ENCODE assay signal across 8 cellular contexts in the genomic region with DNA sequence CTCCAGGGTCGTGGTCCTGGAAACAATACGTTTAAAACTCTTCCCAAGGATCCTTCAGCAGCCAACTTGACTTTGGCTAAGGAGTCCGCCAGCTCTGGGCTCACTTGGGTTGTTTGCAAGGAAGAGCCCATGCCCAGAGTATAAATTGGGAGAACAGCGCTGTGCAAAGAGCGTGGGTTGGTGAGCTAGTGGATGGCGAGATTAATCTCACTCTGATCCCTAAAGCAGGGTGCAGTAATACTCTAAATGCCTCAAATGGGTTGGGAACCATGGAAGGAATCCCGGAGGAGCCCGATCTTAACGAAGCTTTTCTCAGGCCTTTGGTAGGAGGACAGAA. TPM values are rescaled to one million over a fixed set of nuclear protein-coding genes. Genes with fewer than 3 reads are reported as not detected.
DNase-seq lines count a peak whose midpoint lies in the region; ATAC-seq and TF ChIP-seq lines count a peak whose summit lies in the region.

No MANE protein-coding gene starts in this region.

- no peaks in the 10 kb centered on the region for H3K36me3 ChIP-seq in Caco-2 (ENCODE audit: control insufficient read depth, insufficient read depth, low read length)
- no peaks in the 10 kb centered on the region for H3K36me3 ChIP-seq in RWPE2 (ENCODE audit: low read depth)
- no peaks in the 10 kb centered on the region for H3K36me3 ChIP-seq in esophagus muscularis mucosa
- no peaks in the 10 kb centered on the region for H3K36me3 ChIP-seq in osteoblast (ENCODE audit: insufficient read depth, low read length)

- H4K20me1 ChIP-seq in osteoblast (ENCODE audit: insufficient read depth, low read length) = no peaks in the 10 kb centered on the region

- intact Hi-C loops in Caco-2 (cut with micrococcal nuclease; ENCODE audit: unreplicated experiment) (no loop called here), esophagus muscularis mucosa (cut with DNase I) (no loop called here)

- ATAC-seq in RWPE2 (ENCODE audit: low read depth) = no peak

- WGBS in esophagus muscularis mucosa = 69% methylated on average over 9 of the region's 9 CpGs

- DNase-seq in Caco-2 = no peak
- DNase-seq in RWPE2 (ENCODE audit: low spot score) = no peak
- DNase-seq in esophagus muscularis mucosa (ENCODE audit: extremely low spot score) = no peak
- no peak for DNase-seq in osteoblast (ENCODE audit: insufficient read length, low spot score, missing footprints)
- DNase-seq in stimulated activated CD4-positive, alpha-beta T cell treated with anti-CD3 and anti-CD28 coated beads, Interleukin-12 subunit alpha, Interleukin-12 subunit beta, amount 100 ng/mL, for 4 hours = no peak
- DNase-seq in NCI-H748 (lab: John Stamatoyannopoulos, UW; ENCODE audit: unreplicated experiment) = no peak
- no peak for DNase-seq in activated effector memory CD4-positive, alpha-beta T cell treated with Interleukin-2 at 50 U/mL for 16 hours
- DNase-seq in mucosa of gallbladder (ENCODE audit: low spot score) = no peak

- H3K27me3 Mint-ChIP-seq in Caco-2 (ENCODE audit: insufficient read depth, unreplicated experiment) = no peaks in the 10 kb centered on the region

- H2AFZ ChIP-seq in osteoblast (ENCODE audit: low read length) = peak overlapping the region; percentile 100

- peak overlapping the region; percentile 93 for H3K27ac Mint-ChIP-seq in Caco-2 (ENCODE audit: unreplicated experiment)

- H3K9me3 Mint-ChIP-seq in Caco-2 (ENCODE audit: unreplicated experiment) = no peaks in the 10 kb centered on the region

- H3K79me2 ChIP-seq in osteoblast (ENCODE audit: insufficient read depth, low read length) = no peaks in the 10 kb centered on the region

- peak overlapping the region; percentile 90 for H3K4me2 ChIP-seq in osteoblast (ENCODE audit: insufficient read depth, low read length)

- TF ChIP-seq POLR2A in esophagus muscularis mucosa (IDR thresholded peaks at IDR 0.05; ENCODE audit: low read depth) = no peak

- BruUV-seq in Caco-2 (replicated peaks; lab: Mats Ljungman, UMichigan) = TSS peak; percentile 77

- H3K27ac ChIP-seq in RWPE2 (ENCODE audit: poor library complexity, severe bottlenecking) = no peak overlapping the region
- H3K27ac ChIP-seq in esophagus muscularis mucosa (replicated peaks in 1 of 4) = peak overlapping the region; percentile 70 to 79 (median 76)
- H3K27ac ChIP-seq in osteoblast (ENCODE audit: low read depth, low read length) = peak overlapping the region; percentile 59

- H3K9me3 ChIP-seq in Caco-2 (no peaks in the 10 kb centered on the region), RWPE2 (ENCODE audit: severe bottlenecking) (no peaks in the 10 kb centered on the region), esophagus muscularis mucosa (no peaks in the 10 kb centered on the region), osteoblast (ENCODE audit: low read depth, low read length) (no peaks in the 10 kb centered on the region)

- H3K4me1 ChIP-seq in Caco-2 = no peaks in the 10 kb centered on the region
- no peaks in the 10 kb centered on the region for H3K4me1 ChIP-seq in RWPE2 (ENCODE audit: insufficient read depth, poor library complexity, severe bottlenecking)
- peaks cover 16 to 24% (median 21%) of the 10 kb centered on the region in 4 donors for H3K4me1 ChIP-seq in esophagus muscularis mucosa
- peaks cover 7% of the 10 kb centered on the region for H3K4me1 ChIP-seq in osteoblast (ENCODE audit: insufficient read depth, low read length)

- peak overlapping the region; percentile 88 for H3K4me3 Mint-ChIP-seq in Caco-2 (ENCODE audit: unreplicated experiment)

- no peaks in the 10 kb centered on the region for H3K27me3 ChIP-seq in Caco-2 (replicated peaks; ENCODE audit: control insufficient read depth, insufficient read depth, low read length)
- no peaks in the 10 kb centered on the region for H3K27me3 ChIP-seq in RWPE2 (ENCODE audit: insufficient read depth, poor library complexity, severe bottlenecking)
- no peaks in the 10 kb centered on the region for H3K27me3 ChIP-seq in esophagus muscularis mucosa
- no peaks in the 10 kb centered on the region for H3K27me3 ChIP-seq in osteoblast (ENCODE audit: insufficient read depth, low read length)

- no peak for TF ChIP-seq CTCF in Caco-2 (IDR thresholded peaks at IDR 0.05; ENCODE audit: insufficient read depth in 1 of 2, low read depth in 1 of 2, low read length in 1 of 2, severe bottlenecking in 1 of 2, unreplicated experiment in 1 of 2)
- no peak for TF ChIP-seq CTCF in RWPE2 (IDR thresholded peaks at IDR 0.05; ENCODE audit: poor library complexity, severe bottlenecking)
- no peak for TF ChIP-seq CTCF in esophagus muscularis mucosa (IDR thresholded peaks at IDR 0.05)
- no peak for TF ChIP-seq CTCF in osteoblast (IDR thresholded peaks at IDR 0.05; ENCODE audit: extremely low read depth, low read depth, low read length)

- peaks cover 8% of the 10 kb centered on the region for H3K36me3 Mint-ChIP-seq in Caco-2 (ENCODE audit: insufficient read depth, unreplicated experiment)

- H3K4me3 ChIP-seq in Caco-2 (ENCODE audit: low read depth, low read length) = peak overlapping the region; percentile 81
- H3K4me3 ChIP-seq in RWPE2 (ENCODE audit: severe bottlenecking) = peak overlapping the region; percentile 58
- H3K4me3 ChIP-seq in esophagus muscularis mucosa = peak overlapping the region; percentile 58 to 74 (median 68)
- peak overlapping the region; percentile 97 for H3K4me3 ChIP-seq in osteoblast (ENCODE audit: insufficient read depth, low read length)

- no peaks in the 10 kb centered on the region for H3K4me1 Mint-ChIP-seq in Caco-2 (ENCODE audit: low read depth, unreplicated experiment)

- POLR2A ChIA-PET in Caco-2 (lab: Charles Lee) = interaction anchor here (0.5 to 1.7 kb wide), 2 partner anchors 25 to 755 kb away, joined by 3 to 7 read pairs; partner anchors contain the start of gene ASNS

- TF ChIP-seq EP300 in esophagus muscularis mucosa (IDR thresholded peaks at IDR 0.05) = no peak

- CTCF ChIA-PET in Caco-2 (lab: Charles Lee) = interaction anchor here (1.6 kb wide), 1 partner anchor 12 kb away, joined by 6 read pairs; no protein-coding TSS in a partner anchor

RNA-seq across cellular contexts. Expression of gene SDHAF3, which starts 0.5 kb away (rescaled TPM):
- total RNA-seq in Caco-2 (2022) = 13.1 and 16.8 TPM in 2 replicates
- total RNA-seq in esophagus muscularis mucosa = 10 to 100 TPM in 1 of 4 donors, 1 to 10 TPM in 3; 4.0 to 10.4 (median 8.1) TPM
- 6.5 and 9.1 TPM in 2 replicates for total RNA-seq in osteoblast
- 14.7 TPM for total RNA-seq in mucosa of gallbladder
